In genomic region chr1:114033219-114033706, GRCh38 we compare ENCODE assay signal across 1 cellular context.
TF ChIP-seq lines count a peak whose summit lies in the region.

No MANE protein-coding gene starts in this region.

TF ChIP-seq in IMR-90, 13 proteins besides CTCF, POLR2A, EP300 and RAD21 (continued from another document):
- TF ChIP-seq ELK1 (IDR thresholded peaks at IDR 0.05; ENCODE audit: borderline replicate concordance, low read depth, low read length): no peak
- no peak for TF ChIP-seq BHLHE40 (IDR thresholded peaks at IDR 0.05; ENCODE audit: low read depth, low read length)
- TF ChIP-seq MXI1 (IDR thresholded peaks at IDR 0.05; ENCODE audit: borderline replicate concordance, low read depth, low read length): no peak
- TF ChIP-seq MAZ (IDR thresholded peaks at IDR 0.05; ENCODE audit: borderline replicate concordance, low read depth, low read length): no peak
